ENCODE assay signal across 2 cellular contexts in genomic region chr4:88533088-88533790, GRCh38.
A peak's percentile ranks its signal among the peaks of the same experiment; 100 is the strongest.
TF ChIP-seq lines count a peak whose summit lies in the region.

No MANE protein-coding gene starts in this region.

TF ChIP-seq in SK-N-SH, 30 proteins besides CTCF, POLR2A, EP300 and RAD21:
- peak; percentile 29; the same call in 1 of the 2 replicates for TF ChIP-seq TCF12 (IDR thresholded peaks at IDR 0.05)
- TF ChIP-seq, protein P1, sequence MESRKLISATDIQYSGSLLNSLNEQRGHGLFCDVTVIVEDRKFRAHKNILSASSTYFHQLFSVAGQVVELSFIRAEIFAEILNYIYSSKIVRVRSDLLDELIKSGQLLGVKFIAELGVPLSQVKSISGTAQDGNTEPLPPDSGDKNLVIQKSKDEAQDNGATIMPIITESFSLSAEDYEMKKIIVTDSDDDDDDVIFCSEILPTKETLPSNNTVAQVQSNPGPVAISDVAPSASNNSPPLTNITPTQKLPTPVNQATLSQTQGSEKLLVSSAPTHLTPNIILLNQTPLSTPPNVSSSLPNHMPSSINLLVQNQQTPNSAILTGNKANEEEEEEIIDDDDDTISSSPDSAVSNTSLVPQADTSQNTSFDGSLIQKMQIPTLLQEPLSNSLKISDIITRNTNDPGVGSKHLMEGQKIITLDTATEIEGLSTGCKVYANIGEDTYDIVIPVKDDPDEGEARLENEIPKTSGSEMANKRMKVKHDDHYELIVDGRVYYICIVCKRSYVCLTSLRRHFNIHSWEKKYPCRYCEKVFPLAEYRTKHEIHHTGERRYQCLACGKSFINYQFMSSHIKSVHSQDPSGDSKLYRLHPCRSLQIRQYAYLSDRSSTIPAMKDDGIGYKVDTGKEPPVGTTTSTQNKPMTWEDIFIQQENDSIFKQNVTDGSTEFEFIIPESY (IDR thresholded peaks at IDR 0.05; ENCODE audit: borderline replicate concordance, low read depth) = no peak
- TF ChIP-seq JUND (IDR thresholded peaks at IDR 0.05) = 0 out of 2 replicates have a peak, but pooled peaks have one; percentile 5
- no peak for TF ChIP-seq NFIC (IDR thresholded peaks at IDR 0.05; ENCODE audit: borderline replicate concordance)

TF ChIP-seq in neural cell, 6 proteins besides CTCF, POLR2A, EP300 and RAD21:
- TF ChIP-seq MXI1 (conservative IDR thresholded peaks at IDR 0.05; ENCODE audit: poor library complexity, severe bottlenecking) (no peak), TAF1 (IDR thresholded peaks at IDR 0.05; ENCODE audit: low read depth) (no peak), POLR2AphosphoS5 (IDR thresholded peaks at IDR 0.05) (no peak), EZH2 (IDR thresholded peaks at IDR 0.05; ENCODE audit: borderline replicate concordance, insufficient read depth, low read length, poor library complexity, severe bottlenecking) (no peak), SMC3 (conservative IDR thresholded peaks at IDR 0.05; ENCODE audit: poor library complexity) (no peak)
- TF ChIP-seq, protein P2, sequence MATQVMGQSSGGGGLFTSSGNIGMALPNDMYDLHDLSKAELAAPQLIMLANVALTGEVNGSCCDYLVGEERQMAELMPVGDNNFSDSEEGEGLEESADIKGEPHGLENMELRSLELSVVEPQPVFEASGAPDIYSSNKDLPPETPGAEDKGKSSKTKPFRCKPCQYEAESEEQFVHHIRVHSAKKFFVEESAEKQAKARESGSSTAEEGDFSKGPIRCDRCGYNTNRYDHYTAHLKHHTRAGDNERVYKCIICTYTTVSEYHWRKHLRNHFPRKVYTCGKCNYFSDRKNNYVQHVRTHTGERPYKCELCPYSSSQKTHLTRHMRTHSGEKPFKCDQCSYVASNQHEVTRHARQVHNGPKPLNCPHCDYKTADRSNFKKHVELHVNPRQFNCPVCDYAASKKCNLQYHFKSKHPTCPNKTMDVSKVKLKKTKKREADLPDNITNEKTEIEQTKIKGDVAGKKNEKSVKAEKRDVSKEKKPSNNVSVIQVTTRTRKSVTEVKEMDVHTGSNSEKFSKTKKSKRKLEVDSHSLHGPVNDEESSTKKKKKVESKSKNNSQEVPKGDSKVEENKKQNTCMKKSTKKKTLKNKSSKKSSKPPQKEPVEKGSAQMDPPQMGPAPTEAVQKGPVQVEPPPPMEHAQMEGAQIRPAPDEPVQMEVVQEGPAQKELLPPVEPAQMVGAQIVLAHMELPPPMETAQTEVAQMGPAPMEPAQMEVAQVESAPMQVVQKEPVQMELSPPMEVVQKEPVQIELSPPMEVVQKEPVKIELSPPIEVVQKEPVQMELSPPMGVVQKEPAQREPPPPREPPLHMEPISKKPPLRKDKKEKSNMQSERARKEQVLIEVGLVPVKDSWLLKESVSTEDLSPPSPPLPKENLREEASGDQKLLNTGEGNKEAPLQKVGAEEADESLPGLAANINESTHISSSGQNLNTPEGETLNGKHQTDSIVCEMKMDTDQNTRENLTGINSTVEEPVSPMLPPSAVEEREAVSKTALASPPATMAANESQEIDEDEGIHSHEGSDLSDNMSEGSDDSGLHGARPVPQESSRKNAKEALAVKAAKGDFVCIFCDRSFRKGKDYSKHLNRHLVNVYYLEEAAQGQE (IDR thresholded peaks at IDR 0.05; ENCODE audit: borderline replicate concordance) = no peak
